In genomic region chr9:87324613-87325194, GRCh38 we compare ENCODE assay signal across 9 cellular contexts.
DNase-seq lines count a peak whose midpoint lies in the region; ATAC-seq and TF ChIP-seq lines count a peak whose summit lies in the region.
"Had no signal": no experiment of that assay in that cellular context is flagged by ENCODE, and none has a peak within 500 bp of the region (broad histone marks: within the 10 kb centered on the region; RNA-seq: fewer than 3 reads in every experiment).

No MANE protein-coding gene starts in this region.

- DNase-seq in DMS79 treated with DMSO at 0.1 percent for 48 hours (lab: John Stamatoyannopoulos, UW) (peak; percentile 5), DMS79 (lab: John Stamatoyannopoulos, UW) (no peak), OCI-M1 (lab: John Stamatoyannopoulos, UW) (peak; percentile 74), dorsolateral prefrontal cortex (no peak), medulla oblongata (ENCODE audit: extremely low spot score) (peak; percentile 85), posterior cingulate gyrus (no peak)

- peak; percentile 76 to 97 (median 89) for TF ChIP-seq CTCF in dorsolateral prefrontal cortex (IDR thresholded peaks at IDR 0.05 in 54 of 56, conservative IDR thresholded peaks at IDR 0.05 in 2 of 56; ENCODE audit: low read depth in 1 of 56, partially characterized antibody in 56 of 56)

- intact Hi-C loops in dorsolateral prefrontal cortex (cut with DNase I) (loop anchor here (2.0 to 10.0 kb wide), 8 partner anchors 170 to 890 kb away; partner anchors contain the start of gene GAS1 (in 2 of the 2)), posterior cingulate gyrus (cut with DNase I) (loop anchor here (1.0 to 5.0 kb wide), 4 partner anchors 217 to 910 kb away; partner anchors contain the start of gene GAS1)

- no peak overlapping the region for H3K4me3 ChIP-seq in dorsolateral prefrontal cortex
- H3K4me3 ChIP-seq: BLaER1 had no signal

- peak; percentile 73 for ATAC-seq in HG03159 (IDR thresholded peaks at IDR 0.05; ENCODE audit: unreplicated experiment)
- ATAC-seq in HG03469 (IDR thresholded peaks at IDR 0.05; ENCODE audit: unreplicated experiment) = no peak

- no peak overlapping the region for H3K27ac ChIP-seq in dorsolateral prefrontal cortex
- H3K27ac ChIP-seq: BLaER1 had no signal

- no peaks in the 10 kb centered on the region for H3K27me3 ChIP-seq in dorsolateral prefrontal cortex
- H3K27me3 ChIP-seq: BLaER1 had no signal

Comparison
In these comparisons a context has a peak if more than half of its experiments do, and no peak if none do; other contexts are left out.
1. DNase-seq: peak in DMS79 treated with DMSO at 0.1 percent for 48 hours (single experiment), OCI-M1 (single experiment) and medulla oblongata (single experiment); none in DMS79 (single experiment), dorsolateral prefrontal cortex (0 of 10) and posterior cingulate gyrus (0 of 10).